Comparison of ENCODE assay signal across 1 cellular context in the genomic region with DNA sequence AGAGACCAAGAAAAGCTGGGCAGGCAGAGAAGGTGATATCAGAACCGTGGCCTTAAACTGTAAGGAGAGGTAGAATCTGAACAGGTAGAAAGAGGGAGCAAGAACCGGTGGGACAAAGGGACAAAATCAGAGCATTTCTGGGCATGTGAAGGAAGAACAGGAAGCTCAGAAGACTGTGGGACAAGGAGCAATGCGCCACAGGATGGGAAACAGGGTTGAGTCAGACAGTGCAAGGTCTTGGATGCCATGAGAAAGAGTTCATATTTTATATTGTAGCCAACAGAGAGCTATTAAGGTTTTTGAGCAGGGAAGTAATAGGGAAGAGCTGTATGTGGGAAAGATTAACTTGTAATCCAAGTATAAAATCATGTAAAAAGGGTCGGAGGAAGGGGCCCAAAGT.
TF ChIP-seq lines count a peak whose summit lies in the region.

No MANE protein-coding gene starts in this region.

TF ChIP-seq in H1, 55 proteins besides CTCF, POLR2A, EP300 and RAD21:
- TF ChIP-seq CBX8 (IDR thresholded peaks at IDR 0.05; ENCODE audit: borderline replicate concordance, low read depth, low read length) (no peak), TAF7 (optimal IDR thresholded peaks at IDR 0.05; ENCODE audit: borderline replicate concordance, low read depth, low read length) (no peak), SRF (IDR thresholded peaks at IDR 0.05; ENCODE audit: low read depth, low read length) (no peak), EGR1 (IDR thresholded peaks at IDR 0.05; ENCODE audit: borderline replicate concordance, low read depth, low read length) (no peak), RFX5 (IDR thresholded peaks at IDR 0.05; ENCODE audit: borderline replicate concordance, low read depth, low read length) (no peak), SIRT6 (IDR thresholded peaks at IDR 0.05; ENCODE audit: low read length) (no peak), CHD1 (IDR thresholded peaks at IDR 0.05; ENCODE audit: low read depth, low read length) (no peak), SP1 (IDR thresholded peaks at IDR 0.05; ENCODE audit: low read depth, low read length) (no peak), CEBPB (IDR thresholded peaks at IDR 0.05; ENCODE audit: low read depth, low read length) (no peak)
- TF ChIP-seq, protein P1, sequence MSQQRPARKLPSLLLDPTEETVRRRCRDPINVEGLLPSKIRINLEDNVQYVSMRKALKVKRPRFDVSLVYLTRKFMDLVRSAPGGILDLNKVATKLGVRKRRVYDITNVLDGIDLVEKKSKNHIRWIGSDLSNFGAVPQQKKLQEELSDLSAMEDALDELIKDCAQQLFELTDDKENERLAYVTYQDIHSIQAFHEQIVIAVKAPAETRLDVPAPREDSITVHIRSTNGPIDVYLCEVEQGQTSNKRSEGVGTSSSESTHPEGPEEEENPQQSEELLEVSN (IDR thresholded peaks at IDR 0.05) = no peak
